2 cellular contexts compared by ENCODE assay signal in genomic region chr16:31764103-31764502, GRCh38.
TF ChIP-seq lines count a peak whose summit lies in the region.

No MANE protein-coding gene starts in this region.

TF ChIP-seq in K562, 482 proteins besides CTCF, POLR2A, EP300 and RAD21 (continued from another document):
- peak; percentile 33; the same call in 1 of the 2 replicates for TF ChIP-seq ATF3 (IDR thresholded peaks at IDR 0.05)
- no peak for TF ChIP-seq ATF3 (CRISPR knock-in tag; conservative IDR thresholded peaks at IDR 0.05)
- TF ChIP-seq BRF1 (IDR thresholded peaks at IDR 0.05; ENCODE audit: borderline replicate concordance, extremely low read depth, insufficient read length): no peak
- no peak for TF ChIP-seq SIN3A (IDR thresholded peaks at IDR 0.05; ENCODE audit: borderline replicate concordance in 2 of 2, control insufficient read depth in 1 of 2, low read depth in 2 of 2, low read length in 2 of 2)
- no peak for TF ChIP-seq MAX (CRISPR knock-in tag; IDR thresholded peaks at IDR 0.05)
- no peak for TF ChIP-seq ZBTB8A (IDR thresholded peaks at IDR 0.05; ENCODE audit: partially characterized antibody)
- no peak for TF ChIP-seq NCOA1 (IDR thresholded peaks at IDR 0.05; ENCODE audit: low read depth)
- 0 out of 2 replicates have a peak, but pooled peaks have one; percentile 53 for TF ChIP-seq CEBPB (tag; IDR thresholded peaks at IDR 0.05)
- no peak for TF ChIP-seq MNT (conservative IDR thresholded peaks at IDR 0.05)
- TF ChIP-seq HDGF (IDR thresholded peaks at IDR 0.05): no peak
TF ChIP-seq in K562: peak in this region for 3.

TF ChIP-seq in liver, 16 proteins besides CTCF, POLR2A, EP300 and RAD21 (continued from another document):
- TF ChIP-seq REST (IDR thresholded peaks at IDR 0.05): no peak
- TF ChIP-seq ZBTB33 (IDR thresholded peaks at IDR 0.05): no peak
- TF ChIP-seq HNF4G (IDR thresholded peaks at IDR 0.05): no peak
